Comparison of ENCODE assay signal across 32 cellular contexts in genomic region chr2:42771546-42772153, GRCh38. TPM values are rescaled to one million over a fixed set of nuclear protein-coding genes. Genes with fewer than 3 reads are reported as not detected.
"Had no signal": no experiment of that assay in that cellular context is flagged by ENCODE, and none has a peak within 500 bp of the region (broad histone marks: within the 10 kb centered on the region; RNA-seq: fewer than 3 reads in every experiment).

No MANE protein-coding gene starts in this region.

- H3K27me3 ChIP-seq: brain microvascular endothelial cell, Peyer's patch, SJSA1 had no signal

- H3K36me3 ChIP-seq: brain microvascular endothelial cell, Peyer's patch, SJSA1, WERI-Rb-1 had no signal

- H3K9me3 ChIP-seq: Peyer's patch, SJSA1 had no signal

- H3K4me3 Mint-ChIP-seq: activated CD8-positive, alpha-beta T cell treated with anti-CD3 and anti-CD28 coated beads, Interleukin-2, amount 10 ng/mL, durations not matched to agents 7 days and 5 days; activated naive CD4-positive, alpha-beta T cell treated with anti-CD3 and anti-CD28 coated beads for 36 hours; activated naive CD8-positive, alpha-beta T cell treated with anti-CD3 and anti-CD28 coated beads for 36 hours; activated T-cell treated with anti-CD3 and anti-CD28 coated beads, Interleukin-2, amount 50 U/mL, for 24 hours; activated T-helper 1 cell treated with anti-CD3 and anti-CD28 coated beads, Interleukin-12 subunit alpha, Interleukin-12 subunit beta, Interleukin-2, Interleukin-4 antibody, amounts not matched to agents 30 ng/mL and 10 ng/mL and 1 ng/mL, durations not matched to agents 14 hours and 24 hours and 36 hours; central memory CD8-positive, alpha-beta T cell had no signal

- H3K27me3 Mint-ChIP-seq: activated naive CD8-positive, alpha-beta T cell treated with anti-CD3 and anti-CD28 coated beads for 36 hours; activated T-cell treated with anti-CD3 and anti-CD28 coated beads, Interleukin-2, amount 50 U/mL, for 24 hours; central memory CD8-positive, alpha-beta T cell had no signal

- H3K4me3 ChIP-seq: Peyer's patch, SJSA1 had no signal

- H3K27ac ChIP-seq: brain microvascular endothelial cell, Peyer's patch, SJSA1, WERI-Rb-1 had no signal

- H3K4me1 ChIP-seq: Peyer's patch, SJSA1 had no signal

- ATAC-seq: activated CD8-positive, alpha-beta T cell treated with anti-CD3 and anti-CD28 coated beads, Interleukin-2, amount 10 ng/mL, durations not matched to agents 7 days and 5 days; PC-3 had no signal

- H3K9me3 Mint-ChIP-seq: activated naive CD4-positive, alpha-beta T cell treated with anti-CD3 and anti-CD28 coated beads for 36 hours; activated T-cell treated with anti-CD3 and anti-CD28 coated beads, Interleukin-2, amount 50 U/mL, for 24 hours; activated T-helper 1 cell treated with anti-CD3 and anti-CD28 coated beads, Interleukin-12 subunit alpha, Interleukin-12 subunit beta, Interleukin-2, Interleukin-4 antibody, amounts not matched to agents 30 ng/mL and 10 ng/mL and 1 ng/mL, durations not matched to agents 14 hours and 24 hours and 36 hours; central memory CD8-positive, alpha-beta T cell had no signal

- DNase-seq: activated CD4-positive, alpha-beta T cell treated with anti-CD3 and anti-CD28 coated beads for 1 hour; activated CD4-positive, alpha-beta T cell treated with anti-CD3 and anti-CD28 coated beads for 48 hours; activated CD4-positive, CD25-positive, alpha-beta regulatory T cell; activated CD8-positive, alpha-beta T cell treated with anti-CD3 and anti-CD28 coated beads, Interleukin-2, amount 10 ng/mL, durations not matched to agents 7 days and 5 days; activated gamma-delta T cell treated with Interleukin-2 at 50 U/mL for 16 hours; activated naive CD8-positive, alpha-beta T cell treated with anti-CD3 and anti-CD28 coated beads for 36 hours; activated T-cell treated with anti-CD3 and anti-CD28 coated beads, Interleukin-2, amount 50 U/mL, for 24 hours; amniotic stem cell; aorta; brain microvascular endothelial cell; KG1; MM.1S; NCI-H1092; NCI-H1436 treated with DMSO at 0.1 percent for 48 hours; NCI-H1694 treated with DMSO at 0.1 percent for 48 hours; NCI-H2029; NCI-H345; NCI-H526; NCI-H748 treated with DMSO at 0.1 percent for 48 hours; NK-92 treated with Interleukin-12 subunit alpha and Interleukin-12 subunit beta, amount 100 ng/mL, for 24 hours; PC-3; RPMI8226; SHP77 treated with DMSO at 0.1 percent for 48 hours; T1000; WERI-Rb-1 had no signal

- H3K4me1 Mint-ChIP-seq: central memory CD8-positive, alpha-beta T cell had no signal

- H3K27ac Mint-ChIP-seq: activated CD8-positive, alpha-beta T cell treated with anti-CD3 and anti-CD28 coated beads, Interleukin-2, amount 10 ng/mL, durations not matched to agents 7 days and 5 days; activated naive CD4-positive, alpha-beta T cell treated with anti-CD3 and anti-CD28 coated beads for 36 hours; activated naive CD8-positive, alpha-beta T cell treated with anti-CD3 and anti-CD28 coated beads for 36 hours; activated T-cell treated with anti-CD3 and anti-CD28 coated beads, Interleukin-2, amount 50 U/mL, for 24 hours; activated T-helper 1 cell treated with anti-CD3 and anti-CD28 coated beads, Interleukin-12 subunit alpha, Interleukin-12 subunit beta, Interleukin-2, Interleukin-4 antibody, amounts not matched to agents 30 ng/mL and 10 ng/mL and 1 ng/mL, durations not matched to agents 14 hours and 24 hours and 36 hours had no signal

RNA-seq across cellular contexts. Expression of gene OXER1, which starts 7.7 kb away (rescaled TPM):
- total RNA-seq: activated CD8-positive, alpha-beta T cell treated with anti-CD3 and anti-CD28 coated beads, Interleukin-2, amount 10 ng/mL, durations not matched to agents 7 days and 5 days; NCI-H460; PC-3; SJSA1 had no signal

RNA-seq across cellular contexts. Expression of gene HAAO, which starts 20.7 kb away (rescaled TPM):
- total RNA-seq: LHCN-M2, NCI-H460, PC-3, SJSA1 had no signal
